ENCODE assay signal across 26 cellular contexts in the genomic region with DNA sequence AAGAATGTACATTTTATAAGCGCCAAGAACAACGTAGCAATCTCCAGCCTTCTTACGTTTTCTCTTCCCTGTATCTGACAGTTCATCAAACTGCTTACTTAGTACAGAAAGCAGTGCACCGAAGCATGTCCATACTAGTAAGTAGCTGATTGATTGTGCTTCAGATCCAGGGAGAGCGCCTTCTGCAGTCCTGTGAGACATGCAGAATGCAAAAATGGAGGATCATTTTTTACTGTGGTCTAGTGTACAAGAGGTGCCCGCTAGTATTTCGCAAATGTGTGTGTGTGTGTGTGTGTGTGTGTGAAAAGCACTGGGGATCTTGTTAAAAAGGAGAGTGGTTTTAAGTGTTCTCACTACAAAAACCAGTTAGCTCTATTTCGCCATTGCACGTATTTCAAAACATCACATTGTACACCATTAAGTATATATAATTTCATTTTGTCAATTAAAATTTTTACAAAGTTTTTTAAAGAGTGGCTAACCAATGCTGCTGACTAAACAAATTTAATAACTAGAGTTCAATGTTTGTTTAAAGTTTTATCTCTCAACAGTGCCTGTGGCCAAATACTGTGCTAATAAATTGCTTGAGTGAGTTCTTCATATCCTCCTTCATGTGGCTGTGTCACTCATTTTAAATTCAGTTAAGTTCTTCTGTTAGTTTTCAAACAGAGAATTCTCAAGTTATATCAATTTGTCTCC.
A peak's percentile ranks its signal among the peaks of the same experiment; 100 is the strongest.
DNase-seq lines count a peak whose midpoint lies in the region; ATAC-seq and TF ChIP-seq lines count a peak whose summit lies in the region.
"Had no signal": no experiment of that assay in that cellular context is flagged by ENCODE, and none has a peak within 500 bp of the region (broad histone marks: within the 10 kb centered on the region; RNA-seq: fewer than 3 reads in every experiment).

No MANE protein-coding gene starts in this region.

- no peaks in the 10 kb centered on the region for H4K20me1 ChIP-seq in SK-N-SH (ENCODE audit: insufficient read depth)

- no peaks in the 10 kb centered on the region for H3K27me3 Mint-ChIP-seq in CD4-positive, CD25-positive, alpha-beta regulatory T cell
- H3K27me3 Mint-ChIP-seq in nephron (ENCODE audit: low read depth): no peaks in the 10 kb centered on the region
- H3K27me3 Mint-ChIP-seq: CD4-positive, alpha-beta memory T cell; dendritic cell treated with granulocyte-macrophage colony-stimulating factor and Interleukin-4, amounts not matched to agents 40 ng/mL and 50 ng/mL, for 4 days had no signal

- TF ChIP-seq CTCF in epithelial cell of proximal tubule (conservative IDR thresholded peaks at IDR 0.05; ENCODE audit: low read depth, low read length) (peak; percentile 11), nephron (IDR thresholded peaks at IDR 0.05; ENCODE audit: unreplicated experiment in 3 of 3) (no peak), SK-N-SH (IDR thresholded peaks at IDR 0.05) (no peak)

- H3K79me2 ChIP-seq in SK-N-SH (ENCODE audit: insufficient read depth): no peaks in the 10 kb centered on the region; the same call in 1 of the 2 replicates

- no peaks in the 10 kb centered on the region for H3K9me2 ChIP-seq in SK-N-SH

- CTCF ChIA-PET in SK-N-SH (lab: Yijun Ruan, JAX): no interaction called here

- H3K27ac Mint-ChIP-seq in CD4-positive, CD25-positive, alpha-beta regulatory T cell: peak overlapping the region in 2 of 3 donors; percentile 17 to 26
- H3K27ac Mint-ChIP-seq in nephron: peak overlapping the region; percentile 29 to 66 (median 55)
- H3K27ac Mint-ChIP-seq: dendritic cell treated with granulocyte-macrophage colony-stimulating factor and Interleukin-4, amounts not matched to agents 40 ng/mL and 50 ng/mL, for 4 days had no signal

- peaks cover 30% of the 10 kb centered on the region for H3K36me3 Mint-ChIP-seq in CD4-positive, CD25-positive, alpha-beta regulatory T cell
- H3K36me3 Mint-ChIP-seq in nephron (ENCODE audit: low read depth): peaks cover 41% of the 10 kb centered on the region

- no peaks in the 10 kb centered on the region for H3K9me3 ChIP-seq in CD4-positive, CD25-positive, alpha-beta regulatory T cell (ENCODE audit: control insufficient read depth in 2 of 2, low read length in 2 of 2)
- H3K9me3 ChIP-seq in SK-N-SH: no peaks in the 10 kb centered on the region
- H3K9me3 ChIP-seq: breast epithelium, gastroesophageal sphincter, MG63, tibial nerve had no signal

- no peak overlapping the region for H3K4me2 ChIP-seq in SK-N-SH
- H3K4me2 ChIP-seq: smooth muscle cell had no signal

- no peaks in the 10 kb centered on the region for H3K27me3 ChIP-seq in CD4-positive, CD25-positive, alpha-beta regulatory T cell (ENCODE audit: control insufficient read depth, insufficient read depth, low read length)
- no peaks in the 10 kb centered on the region for H3K27me3 ChIP-seq in SK-N-SH (ENCODE audit: insufficient read depth)
- H3K27me3 ChIP-seq: breast epithelium, gastroesophageal sphincter, MG63, tibial nerve had no signal

- peaks cover 7% of the 10 kb centered on the region for H3F3A ChIP-seq in SK-N-SH (replicated peaks; ENCODE audit: insufficient read depth)

- H3K27ac ChIP-seq in CD4-positive, CD25-positive, alpha-beta regulatory T cell (ENCODE audit: insufficient read depth, low read length, poor library complexity, severe bottlenecking): no peak overlapping the region
- peak overlapping the region in 1 of 2 experiments; percentile 7; a peak in 1 of 4 replicates for H3K27ac ChIP-seq in SK-N-SH (ENCODE audit: low read depth in 2 of 2, low read length in 1 of 2)
- H3K27ac ChIP-seq: breast epithelium, gastroesophageal sphincter, tibial nerve had no signal

- no peak overlapping the region for H3K4me3 Mint-ChIP-seq in CD4-positive, CD25-positive, alpha-beta regulatory T cell
- no peak overlapping the region for H3K4me3 Mint-ChIP-seq in nephron
- H3K4me3 Mint-ChIP-seq: CD4-positive, alpha-beta memory T cell; dendritic cell treated with granulocyte-macrophage colony-stimulating factor and Interleukin-4, amounts not matched to agents 40 ng/mL and 50 ng/mL, for 4 days; nephron progenitor cell had no signal

- DNase-seq in CD4-positive, CD25-positive, alpha-beta regulatory T cell: no peak
- DNase-seq in SK-N-DZ (ENCODE audit: low spot score) (peak; percentile 43), epithelial cell of proximal tubule (ENCODE audit: low read depth) (peak; percentile 2), DMS79 treated with DMSO at 0.1 percent for 48 hours (lab: John Stamatoyannopoulos, UW) (no peak), SK-N-SH (no peak)
- DNase-seq: activated CD4-positive, alpha-beta T cell treated with anti-CD3 and anti-CD28 coated beads, Interleukin-2, amount 50 U/mL, for 1 hour; activated CD8-positive, alpha-beta memory T cell treated with anti-CD3 and anti-CD28 coated beads, Interleukin-2, amount 50 U/mL, for 48 hours; CD4-positive, alpha-beta memory T cell; DMS153; GDM1; MG63; NCI-H1694 treated with DMSO at 0.1 percent for 48 hours; NCI-H510A treated with DMSO at 0.1 percent for 48 hours; nephron progenitor cell; stimulated activated CD4-positive, alpha-beta T cell treated with anti-CD3 and anti-CD28 coated beads, Interleukin-4, amount 100 ng/mL, for 1 hour; stimulated activated naive CD8-positive, alpha-beta T cell treated with anti-CD3 and anti-CD28 coated beads, Interleukin-15, Interleukin-2, amounts not matched to agents 100 U/mL and 50 U/mL, for 24 hours; SW 1271 had no signal

- no peaks in the 10 kb centered on the region for H3K4me1 ChIP-seq in CD4-positive, CD25-positive, alpha-beta regulatory T cell (ENCODE audit: control insufficient read depth, insufficient read depth, low read length, poor library complexity, severe bottlenecking)
- peaks cover 0 to 8% of the 10 kb centered on the region in 2 experiments; a peak in 2 of 4 replicates for H3K4me1 ChIP-seq in SK-N-SH (ENCODE audit: control insufficient read depth in 1 of 2, insufficient read depth in 2 of 2, low read depth in 1 of 2, low read length in 1 of 2)
- H3K4me1 ChIP-seq: breast epithelium, gastroesophageal sphincter, tibial nerve had no signal

- TF ChIP-seq RAD21 in SK-N-SH (IDR thresholded peaks at IDR 0.05; ENCODE audit: low read length): no peak

- H2AFZ ChIP-seq in SK-N-SH (ENCODE audit: low read depth): no peak overlapping the region

- TF ChIP-seq EP300 in SK-N-SH (IDR thresholded peaks at IDR 0.05; ENCODE audit: borderline replicate concordance in 1 of 2, low read depth in 1 of 2, low read length in 1 of 2): no peak

- H3K4me1 Mint-ChIP-seq in CD4-positive, CD25-positive, alpha-beta regulatory T cell: peaks cover 7 to 15% (median 11%) of the 10 kb centered on the region in 4 donors
- peaks cover 4% of the 10 kb centered on the region for H3K4me1 Mint-ChIP-seq in nephron

- H3K9me3 Mint-ChIP-seq in CD4-positive, CD25-positive, alpha-beta regulatory T cell: no peaks in the 10 kb centered on the region
- H3K9me3 Mint-ChIP-seq in nephron: no peaks in the 10 kb centered on the region
- H3K9me3 Mint-ChIP-seq: CD4-positive, alpha-beta memory T cell; dendritic cell treated with granulocyte-macrophage colony-stimulating factor and Interleukin-4, amounts not matched to agents 40 ng/mL and 50 ng/mL, for 4 days; nephron progenitor cell had no signal

- H3K4me3 ChIP-seq in CD4-positive, CD25-positive, alpha-beta regulatory T cell (ENCODE audit: low read depth, low read length): no peak overlapping the region
- H3K4me3 ChIP-seq in epithelial cell of proximal tubule (ENCODE audit: low read depth, low read length) (no peak overlapping the region), SK-N-SH (ENCODE audit: low read depth in 2 of 2, low read length in 1 of 2) (no peak overlapping the region)
- H3K4me3 ChIP-seq: breast epithelium, gastroesophageal sphincter, MG63, smooth muscle cell, tibial nerve had no signal

- no peak for ATAC-seq in CD4-positive, CD25-positive, alpha-beta regulatory T cell (ENCODE audit: low read depth in 2 of 2)
- ATAC-seq in HG03469 (IDR thresholded peaks at IDR 0.05; ENCODE audit: unreplicated experiment) (no peak), HG03159 (IDR thresholded peaks at IDR 0.05; ENCODE audit: unreplicated experiment) (no peak)
- ATAC-seq: gastroesophageal sphincter; HCT116; stimulated activated naive CD8-positive, alpha-beta T cell treated with anti-CD3 and anti-CD28 coated beads, Interleukin-15, Interleukin-2, amounts not matched to agents 100 U/mL and 50 U/mL, for 24 hours had no signal

- POLR2A ChIA-PET in SK-N-SH (lab: Yijun Ruan, JAX): no interaction called here

- H3K9ac ChIP-seq in SK-N-SH: no peak overlapping the region

- peaks cover 26% of the 10 kb centered on the region for H3K36me3 ChIP-seq in CD4-positive, CD25-positive, alpha-beta regulatory T cell (ENCODE audit: control insufficient read depth, insufficient read depth, low read length)
- H3K36me3 ChIP-seq in SK-N-SH (replicated peaks in 1 of 2; ENCODE audit: control insufficient read depth in 1 of 2, insufficient read depth in 2 of 2, low read length in 1 of 2): peaks cover 30 to 36% of the 10 kb centered on the region in 2 experiments
- H3K36me3 ChIP-seq: breast epithelium had no signal

- 87% methylated on average over 9 of the region's 9 CpGs for WGBS in SK-N-SH (ENCODE audit: low lambda C conversion rate)

TF ChIP-seq in SK-N-SH, 30 proteins besides CTCF, POLR2A, EP300 and RAD21:
- TF ChIP-seq YY1 (IDR thresholded peaks at IDR 0.05; ENCODE audit: low read depth) (no peak), RFX5 (IDR thresholded peaks at IDR 0.05; ENCODE audit: low read length) (no peak), SMC3 (IDR thresholded peaks at IDR 0.05; ENCODE audit: low read depth, low read length) (no peak), GABPA (IDR thresholded peaks at IDR 0.05; ENCODE audit: low read depth) (no peak)

Comparison
In these comparisons a context has a peak if more than half of its experiments do, and no peak if none do; other contexts are left out.
1. DNase-seq: peak in SK-N-DZ (single experiment) and epithelial cell of proximal tubule (single experiment); none in CD4-positive, CD25-positive, alpha-beta regulatory T cell (0 of 3), DMS79 treated with DMSO at 0.1 percent for 48 hours (single experiment) and SK-N-SH (single experiment).